ENCODE assay signal across 8 cellular contexts in the genomic region with DNA sequence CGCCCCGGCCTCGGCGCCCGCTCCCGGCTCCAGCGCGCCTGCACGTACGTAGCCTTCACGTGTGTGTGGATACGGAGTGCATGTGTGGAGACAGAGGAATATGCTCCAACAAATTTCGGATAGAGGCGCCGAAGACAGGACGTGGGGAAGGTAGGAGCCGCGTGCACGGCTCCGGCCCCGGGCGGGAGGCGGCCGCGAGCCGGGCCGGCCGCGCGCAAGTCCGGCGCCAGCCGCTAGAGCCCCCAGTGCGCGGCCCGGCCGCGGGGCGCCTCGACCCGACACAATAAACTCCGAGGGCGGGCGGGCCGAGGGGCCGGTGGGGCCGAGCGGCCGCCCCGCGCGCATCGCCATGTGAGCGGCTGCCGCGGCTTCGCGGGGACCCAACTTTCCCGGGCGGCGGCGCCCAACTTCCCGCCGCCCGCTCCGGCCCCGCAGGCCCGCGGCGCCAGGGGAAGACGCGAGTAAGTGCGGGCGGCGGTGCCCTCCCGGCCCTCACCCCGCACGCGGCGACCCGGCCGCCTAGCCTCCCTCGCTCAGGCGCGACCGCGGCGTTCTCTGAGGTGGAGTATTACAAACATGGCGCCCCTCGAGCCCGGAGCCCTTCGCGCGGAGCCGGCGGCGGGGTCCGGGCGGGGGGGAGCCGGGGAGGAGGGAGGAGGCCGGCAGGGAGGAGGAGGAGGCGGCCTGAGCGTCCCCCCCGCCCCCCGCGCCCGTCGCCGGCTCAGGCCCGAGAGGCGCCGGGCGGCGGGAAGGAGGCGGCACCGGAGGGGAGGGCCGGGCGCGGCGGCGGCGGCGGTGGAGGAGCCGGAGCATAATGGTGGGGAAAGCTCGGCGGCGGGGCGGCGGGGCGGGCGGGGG. TPM values are rescaled to one million over a fixed set of nuclear protein-coding genes. Genes with fewer than 3 reads are reported as not detected.
A peak's percentile ranks its signal among the peaks of the same experiment; 100 is the strongest.
DNase-seq lines count a peak whose midpoint lies in the region; ATAC-seq and TF ChIP-seq lines count a peak whose summit lies in the region.

A gene (plus strand): TSS at position 713 of the 858 bp plus-strand sequence. CDS start 44,558 bp downstream, outside the sequence.

- no peaks in the 10 kb centered on the region for H3K9me3 Mint-ChIP-seq in dendritic cell treated with granulocyte-macrophage colony-stimulating factor and Interleukin-4, amounts not matched to agents 40 ng/mL and 50 ng/mL, for 4 days

- no peaks in the 10 kb centered on the region for H3K79me2 ChIP-seq in Karpas-422 (ENCODE audit: low read length)

- peaks cover 20% of the 10 kb centered on the region for H3K4me1 Mint-ChIP-seq in dendritic cell treated with granulocyte-macrophage colony-stimulating factor and Interleukin-4, amounts not matched to agents 40 ng/mL and 50 ng/mL, for 4 days (ENCODE audit: low read depth)

- peak within 1 kb of the TSS; percentile 90 for H3K4me3 ChIP-seq in GM08714 (ENCODE audit: low read length)
- H3K4me3 ChIP-seq in Karpas-422 (ENCODE audit: low read length), result peak within 1 kb of the TSS; percentile 61
- peak within 1 kb of the TSS; percentile 77 to 98 (median 82) for H3K4me3 ChIP-seq in liver (ENCODE audit: low read depth in 1 of 3, low read length in 3 of 3)

- peaks cover 43% of the 10 kb centered on the region for H3K27me3 Mint-ChIP-seq in dendritic cell treated with granulocyte-macrophage colony-stimulating factor and Interleukin-4, amounts not matched to agents 40 ng/mL and 50 ng/mL, for 4 days

- ATAC-seq in GM21717 (IDR thresholded peaks at IDR 0.05; ENCODE audit: unreplicated experiment), result peak; percentile 47

- no peaks in the 10 kb centered on the region for H3K27me3 ChIP-seq in Karpas-422 (ENCODE audit: low read length)
- no peaks in the 10 kb centered on the region for H3K27me3 ChIP-seq in liver (ENCODE audit: control insufficient read depth in 4 of 4, insufficient read depth in 4 of 4, low read length in 3 of 4)

- no peaks in the 10 kb centered on the region for H3K36me3 Mint-ChIP-seq in dendritic cell treated with granulocyte-macrophage colony-stimulating factor and Interleukin-4, amounts not matched to agents 40 ng/mL and 50 ng/mL, for 4 days (ENCODE audit: low read depth)

- H3K27ac Mint-ChIP-seq in dendritic cell treated with granulocyte-macrophage colony-stimulating factor and Interleukin-4, amounts not matched to agents 40 ng/mL and 50 ng/mL, for 4 days, result peak within 1 kb of the TSS; percentile 61

- H2AFZ ChIP-seq in Karpas-422 (ENCODE audit: low read length), result peak within 1 kb of the TSS; percentile 93

- intact Hi-C loops in dendritic cell treated with granulocyte-macrophage colony-stimulating factor and Interleukin-4, amounts not matched to agents 40 ng/mL and 50 ng/mL, for 4 days (cut with micrococcal nuclease), result no loop called here

- peak within 1 kb of the TSS; percentile 68 for H3K4me2 ChIP-seq in Karpas-422 (ENCODE audit: low read depth, low read length, poor library complexity, severe bottlenecking)

- H3K27ac ChIP-seq in Karpas-422 (ENCODE audit: low read length), result no peak within 1 kb of the TSS
- peak within 1 kb of the TSS; percentile 90 to 95 for H3K27ac ChIP-seq in liver (ENCODE audit: low read depth in 1 of 2, low read length in 2 of 2)

- H3K4me3 Mint-ChIP-seq in dendritic cell treated with granulocyte-macrophage colony-stimulating factor and Interleukin-4, amounts not matched to agents 40 ng/mL and 50 ng/mL, for 4 days, result peak within 1 kb of the TSS; percentile 74

- peak; percentile 27 for TF ChIP-seq CTCF in liver (IDR thresholded peaks at IDR 0.05; ENCODE audit: low read depth, low read length, missing input control)

- WGBS in liver, result 1% methylated on average over 131 of the region's 131 CpGs

- H3K4me1 ChIP-seq in Karpas-422 (ENCODE audit: low read length), result peaks cover 6% of the 10 kb centered on the region
- peaks cover 0 to 25% (median 14%) of the 10 kb centered on the region in 4 donors for H3K4me1 ChIP-seq in liver (ENCODE audit: control insufficient read depth in 4 of 4, insufficient read depth in 4 of 4, low read length in 3 of 4)

- no peak for TF ChIP-seq RAD21 in liver (IDR thresholded peaks at IDR 0.05)

- no peaks in the 10 kb centered on the region for H3K9me3 ChIP-seq in Karpas-422 (ENCODE audit: low read length)
- H3K9me3 ChIP-seq in liver (ENCODE audit: control insufficient read depth in 4 of 4, low read length in 3 of 4), result no peaks in the 10 kb centered on the region

- H3K9me2 ChIP-seq in Karpas-422 (replicated peaks; ENCODE audit: insufficient read depth, low read length), result no peaks in the 10 kb centered on the region

- H3K9ac ChIP-seq in Karpas-422 (ENCODE audit: low read length) (peak within 1 kb of the TSS; percentile 77), liver (ENCODE audit: low read depth in 1 of 2, low read length in 2 of 2) (peak within 1 kb of the TSS; percentile 67 to 84)

- H3K36me3 ChIP-seq in Karpas-422 (ENCODE audit: insufficient read depth, low read length) (no peaks in the 10 kb centered on the region), liver (ENCODE audit: control insufficient read depth in 4 of 4, insufficient read depth in 3 of 4, low read depth in 1 of 4, low read length in 3 of 4) (no peaks in the 10 kb centered on the region)

- DNase-seq in Karpas-422 (peak; percentile 62), NCI-H1694 treated with DMSO at 0.1 percent for 48 hours (lab: John Stamatoyannopoulos, UW) (no peak)
- peak; percentile 67 for DNase-seq in activated CD4-positive, alpha-beta T cell treated with anti-CD3 and anti-CD28 coated beads, Interleukin-2, amount 50 U/mL, for 1 hour
- peak; percentile 60 to 72 for DNase-seq in stimulated activated CD4-positive, alpha-beta T cell treated with anti-CD3 and anti-CD28 coated beads, Interleukin-4, amount 100 ng/mL, for 4 hours

- H4K20me1 ChIP-seq in Karpas-422 (ENCODE audit: insufficient read depth, low read depth, low read length), result peaks cover 27% of the 10 kb centered on the region

TF ChIP-seq in liver, 16 proteins besides CTCF, POLR2A, EP300 and RAD21:
- TF ChIP-seq, protein P1, sequence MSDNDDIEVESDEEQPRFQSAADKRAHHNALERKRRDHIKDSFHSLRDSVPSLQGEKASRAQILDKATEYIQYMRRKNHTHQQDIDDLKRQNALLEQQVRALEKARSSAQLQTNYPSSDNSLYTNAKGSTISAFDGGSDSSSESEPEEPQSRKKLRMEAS (IDR thresholded peaks at IDR 0.05), result no peak
- TF ChIP-seq, protein P2, sequence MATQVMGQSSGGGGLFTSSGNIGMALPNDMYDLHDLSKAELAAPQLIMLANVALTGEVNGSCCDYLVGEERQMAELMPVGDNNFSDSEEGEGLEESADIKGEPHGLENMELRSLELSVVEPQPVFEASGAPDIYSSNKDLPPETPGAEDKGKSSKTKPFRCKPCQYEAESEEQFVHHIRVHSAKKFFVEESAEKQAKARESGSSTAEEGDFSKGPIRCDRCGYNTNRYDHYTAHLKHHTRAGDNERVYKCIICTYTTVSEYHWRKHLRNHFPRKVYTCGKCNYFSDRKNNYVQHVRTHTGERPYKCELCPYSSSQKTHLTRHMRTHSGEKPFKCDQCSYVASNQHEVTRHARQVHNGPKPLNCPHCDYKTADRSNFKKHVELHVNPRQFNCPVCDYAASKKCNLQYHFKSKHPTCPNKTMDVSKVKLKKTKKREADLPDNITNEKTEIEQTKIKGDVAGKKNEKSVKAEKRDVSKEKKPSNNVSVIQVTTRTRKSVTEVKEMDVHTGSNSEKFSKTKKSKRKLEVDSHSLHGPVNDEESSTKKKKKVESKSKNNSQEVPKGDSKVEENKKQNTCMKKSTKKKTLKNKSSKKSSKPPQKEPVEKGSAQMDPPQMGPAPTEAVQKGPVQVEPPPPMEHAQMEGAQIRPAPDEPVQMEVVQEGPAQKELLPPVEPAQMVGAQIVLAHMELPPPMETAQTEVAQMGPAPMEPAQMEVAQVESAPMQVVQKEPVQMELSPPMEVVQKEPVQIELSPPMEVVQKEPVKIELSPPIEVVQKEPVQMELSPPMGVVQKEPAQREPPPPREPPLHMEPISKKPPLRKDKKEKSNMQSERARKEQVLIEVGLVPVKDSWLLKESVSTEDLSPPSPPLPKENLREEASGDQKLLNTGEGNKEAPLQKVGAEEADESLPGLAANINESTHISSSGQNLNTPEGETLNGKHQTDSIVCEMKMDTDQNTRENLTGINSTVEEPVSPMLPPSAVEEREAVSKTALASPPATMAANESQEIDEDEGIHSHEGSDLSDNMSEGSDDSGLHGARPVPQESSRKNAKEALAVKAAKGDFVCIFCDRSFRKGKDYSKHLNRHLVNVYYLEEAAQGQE (IDR thresholded peaks at IDR 0.05), result no peak
- no peak for TF ChIP-seq YY1 (IDR thresholded peaks at IDR 0.05)
- no peak for TF ChIP-seq HNF4G (IDR thresholded peaks at IDR 0.05)
- TF ChIP-seq TAF1 (conservative IDR thresholded peaks at IDR 0.05), result no peak
- TF ChIP-seq, protein P3, sequence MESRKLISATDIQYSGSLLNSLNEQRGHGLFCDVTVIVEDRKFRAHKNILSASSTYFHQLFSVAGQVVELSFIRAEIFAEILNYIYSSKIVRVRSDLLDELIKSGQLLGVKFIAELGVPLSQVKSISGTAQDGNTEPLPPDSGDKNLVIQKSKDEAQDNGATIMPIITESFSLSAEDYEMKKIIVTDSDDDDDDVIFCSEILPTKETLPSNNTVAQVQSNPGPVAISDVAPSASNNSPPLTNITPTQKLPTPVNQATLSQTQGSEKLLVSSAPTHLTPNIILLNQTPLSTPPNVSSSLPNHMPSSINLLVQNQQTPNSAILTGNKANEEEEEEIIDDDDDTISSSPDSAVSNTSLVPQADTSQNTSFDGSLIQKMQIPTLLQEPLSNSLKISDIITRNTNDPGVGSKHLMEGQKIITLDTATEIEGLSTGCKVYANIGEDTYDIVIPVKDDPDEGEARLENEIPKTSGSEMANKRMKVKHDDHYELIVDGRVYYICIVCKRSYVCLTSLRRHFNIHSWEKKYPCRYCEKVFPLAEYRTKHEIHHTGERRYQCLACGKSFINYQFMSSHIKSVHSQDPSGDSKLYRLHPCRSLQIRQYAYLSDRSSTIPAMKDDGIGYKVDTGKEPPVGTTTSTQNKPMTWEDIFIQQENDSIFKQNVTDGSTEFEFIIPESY (IDR thresholded peaks at IDR 0.05), result no peak
- TF ChIP-seq GABPA (IDR thresholded peaks at IDR 0.05 in 1 of 2, conservative IDR thresholded peaks at IDR 0.05 in 1 of 2), result no peak
- no peak for TF ChIP-seq FOXA2 (IDR thresholded peaks at IDR 0.05)
- TF ChIP-seq, protein P4, sequence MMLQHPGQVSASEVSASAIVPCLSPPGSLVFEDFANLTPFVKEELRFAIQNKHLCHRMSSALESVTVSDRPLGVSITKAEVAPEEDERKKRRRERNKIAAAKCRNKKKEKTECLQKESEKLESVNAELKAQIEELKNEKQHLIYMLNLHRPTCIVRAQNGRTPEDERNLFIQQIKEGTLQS (IDR thresholded peaks at IDR 0.05), result no peak
- no peak for TF ChIP-seq FOXA1 (IDR thresholded peaks at IDR 0.05)
- no peak for TF ChIP-seq SP1 (IDR thresholded peaks at IDR 0.05)
- no peak for TF ChIP-seq EGR1 (IDR thresholded peaks at IDR 0.05; ENCODE audit: low read depth in 2 of 2)
- TF ChIP-seq RXRA (IDR thresholded peaks at IDR 0.05), result no peak
- TF ChIP-seq HNF4A (conservative IDR thresholded peaks at IDR 0.05), result no peak

RNA-seq across cellular contexts. Expression of the gene that starts here (rescaled TPM):
- total RNA-seq in Karpas-422 (2014; rRNA removed; shearing (Covaris generic); ENCODE audit: low replicate concordance), result 2.4 and 8.3 TPM in 2 replicates
- total RNA-seq in liver, result 10 to 100 TPM; 18.1 to 34.3 TPM
- 10 to 100 TPM; 13.2 to 15.8 TPM for polyA plus RNA-seq in liver
